20 cellular contexts compared by ENCODE assay signal in the genomic region with DNA sequence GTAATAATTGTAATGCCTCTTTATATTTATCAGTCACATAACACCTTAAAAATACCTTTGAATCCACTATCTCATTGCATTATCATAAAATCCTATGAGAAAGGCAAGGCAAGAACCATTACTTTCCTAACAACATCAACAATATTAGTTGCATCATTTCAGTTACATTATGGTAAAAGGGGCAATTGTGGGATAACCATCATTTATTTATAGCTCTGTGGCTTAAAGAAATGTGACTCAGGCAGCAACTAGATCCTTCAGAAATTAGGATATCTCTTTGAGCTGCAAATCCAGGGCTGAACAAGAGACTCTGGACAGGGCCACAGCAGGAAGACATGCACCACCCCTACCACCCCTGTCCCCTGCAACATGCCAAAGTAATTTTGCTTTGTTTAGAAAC. TPM values are rescaled to one million over a fixed set of nuclear protein-coding genes. Genes with fewer than 3 reads are reported as not detected.
A peak's percentile ranks its signal among the peaks of the same experiment; 100 is the strongest.
DNase-seq lines count a peak whose midpoint lies in the region; ATAC-seq and TF ChIP-seq lines count a peak whose summit lies in the region.
"Had no signal": no experiment of that assay in that cellular context is flagged by ENCODE, and none has a peak within 500 bp of the region (broad histone marks: within the 10 kb centered on the region; RNA-seq: fewer than 3 reads in every experiment).

No MANE protein-coding gene starts in this region.

- no peak overlapping the region for H3K4me2 ChIP-seq in SK-N-SH

- POLR2A ChIA-PET in SK-N-SH (lab: Yijun Ruan, JAX): no interaction called here

- H3K9me2 ChIP-seq in SK-N-SH: no peaks in the 10 kb centered on the region

- CTCF ChIA-PET in SK-N-SH (lab: Yijun Ruan, JAX): interaction anchor here (1.1 kb wide), 1 partner anchor 20 kb away, joined by 5 read pairs; no protein-coding TSS in a partner anchor

- H3K4me3 ChIP-seq in SK-N-SH (ENCODE audit: low read depth in 2 of 2, low read length in 1 of 2): no peak overlapping the region
- H3K4me3 ChIP-seq in fibroblast of pulmonary artery (replicated peaks; ENCODE audit: low read depth, low read length): no peak overlapping the region
- H3K4me3 ChIP-seq: gastrocnemius medialis, K562, right atrium auricular region had no signal

- H3K4me1 ChIP-seq in SK-N-SH (ENCODE audit: control insufficient read depth in 1 of 2, insufficient read depth in 2 of 2, low read depth in 1 of 2, low read length in 1 of 2): peaks cover 0 to 57% of the 10 kb centered on the region in 2 experiments; a peak in 2 of 4 replicates
- H3K4me1 ChIP-seq: gastrocnemius medialis had no signal

- TF ChIP-seq RAD21 in SK-N-SH (IDR thresholded peaks at IDR 0.05; ENCODE audit: low read length): no peak

- DNase-seq in SK-N-SH (no peak), RPMI7951 (ENCODE audit: low read depth) (peak; percentile 13), fibroblast of pulmonary artery (ENCODE audit: low read depth) (peak; percentile 29), medulla oblongata (ENCODE audit: extremely low spot score) (no peak), anterior cingulate cortex (lab: John Stamatoyannopoulos, UW) (no peak), Right ventricle myocardium superior (no peak)
- DNase-seq: 8988T; activated CD4-positive, alpha-beta T cell treated with anti-CD3 and anti-CD28 coated beads for 4 hours; activated CD8-positive, alpha-beta memory T cell treated with anti-CD3 and anti-CD28 coated beads, Interleukin-2, amount 10 ng/mL, durations not matched to agents 7 days and 5 days; C1 segment of cervical spinal cord; Calu3; cortex of kidney; gastrocnemius medialis; NCI-H1930; stimulated activated CD4-positive, alpha-beta T cell treated with anti-CD3 and anti-CD28 coated beads, Interleukin-15, amount 100 ng/mL, for 24 hours; substantia nigra had no signal

- no peaks in the 10 kb centered on the region for H4K20me1 ChIP-seq in SK-N-SH (ENCODE audit: insufficient read depth)

- peaks cover 91% of the 10 kb centered on the region for H3K79me2 ChIP-seq in SK-N-SH (ENCODE audit: insufficient read depth)

- intact Hi-C loops in Right ventricle myocardium superior (cut with DNase I): no loop called here

- no peak for TF ChIP-seq EP300 in SK-N-SH (IDR thresholded peaks at IDR 0.05; ENCODE audit: borderline replicate concordance in 1 of 2, low read depth in 1 of 2, low read length in 1 of 2)

- ATAC-seq in SK-N-SH treated with all-trans-retinoic acid at 6 μM for 48 hours (no peak), Right ventricle myocardium superior (ENCODE audit: poor library complexity) (no peak), GM19397 (IDR thresholded peaks at IDR 0.05; ENCODE audit: unreplicated experiment) (no peak)
- ATAC-seq: activated CD8-positive, alpha-beta memory T cell treated with anti-CD3 and anti-CD28 coated beads, Interleukin-2, amount 10 ng/mL, durations not matched to agents 7 days and 5 days; gastrocnemius medialis; K562 had no signal

- no peak overlapping the region for H3K9ac ChIP-seq in SK-N-SH

- no peaks in the 10 kb centered on the region for H3K36me3 ChIP-seq in SK-N-SH (replicated peaks in 1 of 2; ENCODE audit: control insufficient read depth in 1 of 2, insufficient read depth in 2 of 2, low read length in 1 of 2)
- H3K36me3 ChIP-seq: gastrocnemius medialis, right atrium auricular region had no signal

- no peaks in the 10 kb centered on the region for H3K27me3 ChIP-seq in SK-N-SH (ENCODE audit: insufficient read depth)
- H3K27me3 ChIP-seq: gastrocnemius medialis, right atrium auricular region had no signal

- H3K9me3 ChIP-seq in SK-N-SH: no peaks in the 10 kb centered on the region
- H3K9me3 ChIP-seq: gastrocnemius medialis, right atrium auricular region had no signal

- TF ChIP-seq CTCF in SK-N-SH (IDR thresholded peaks at IDR 0.05) (no peak), fibroblast of pulmonary artery (IDR thresholded peaks at IDR 0.05; ENCODE audit: low read length, missing control alignments) (no peak)

- no peak overlapping the region for H2AFZ ChIP-seq in SK-N-SH (ENCODE audit: low read depth)

- H3F3A ChIP-seq in SK-N-SH (replicated peaks; ENCODE audit: insufficient read depth): peaks cover 32% of the 10 kb centered on the region

- H3K27ac ChIP-seq in SK-N-SH (ENCODE audit: low read depth in 2 of 2, low read length in 1 of 2): peak overlapping the region in 1 of 2 experiments; percentile 73; a peak in 2 of 4 replicates
- H3K27ac ChIP-seq: gastrocnemius medialis, right atrium auricular region had no signal

TF ChIP-seq in SK-N-SH, 30 proteins besides CTCF, POLR2A, EP300 and RAD21 (continues in another document):
- no peak for TF ChIP-seq JUND (IDR thresholded peaks at IDR 0.05)
- TF ChIP-seq USF2 (IDR thresholded peaks at IDR 0.05; ENCODE audit: borderline replicate concordance, low read depth, low read length): no peak
- TF ChIP-seq TEAD4 (IDR thresholded peaks at IDR 0.05; ENCODE audit: borderline replicate concordance, insufficient read depth): no peak
- TF ChIP-seq NFIC (IDR thresholded peaks at IDR 0.05; ENCODE audit: borderline replicate concordance): no peak

TF ChIP-seq in SK-N-SH treated with all-trans-retinoic acid at 6 μM for 48 hours, 23 proteins besides CTCF, POLR2A, EP300 and RAD21:
- TF ChIP-seq TCF4 (CRISPR knock-in tag; IDR thresholded peaks at IDR 0.05; ENCODE audit: borderline replicate concordance): no peak
- TF ChIP-seq ZNF70 (CRISPR knock-in tag; IDR thresholded peaks at IDR 0.05): no peak
- no peak for TF ChIP-seq ESRRG (CRISPR knock-in tag; IDR thresholded peaks at IDR 0.05)
- TF ChIP-seq, protein P1, sequence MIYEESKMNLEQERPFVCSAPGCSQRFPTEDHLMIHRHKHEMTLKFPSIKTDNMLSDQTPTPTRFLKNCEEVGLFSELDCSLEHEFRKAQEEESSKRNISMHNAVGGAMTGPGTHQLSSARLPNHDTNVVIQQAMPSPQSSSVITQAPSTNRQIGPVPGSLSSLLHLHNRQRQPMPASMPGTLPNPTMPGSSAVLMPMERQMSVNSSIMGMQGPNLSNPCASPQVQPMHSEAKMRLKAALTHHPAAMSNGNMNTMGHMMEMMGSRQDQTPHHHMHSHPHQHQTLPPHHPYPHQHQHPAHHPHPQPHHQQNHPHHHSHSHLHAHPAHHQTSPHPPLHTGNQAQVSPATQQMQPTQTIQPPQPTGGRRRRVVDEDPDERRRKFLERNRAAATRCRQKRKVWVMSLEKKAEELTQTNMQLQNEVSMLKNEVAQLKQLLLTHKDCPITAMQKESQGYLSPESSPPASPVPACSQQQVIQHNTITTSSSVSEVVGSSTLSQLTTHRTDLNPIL (CRISPR knock-in tag; IDR thresholded peaks at IDR 0.05; ENCODE audit: low read depth): no peak
- TF ChIP-seq TOX (CRISPR knock-in tag; IDR thresholded peaks at IDR 0.05; ENCODE audit: borderline replicate concordance): no peak
- no peak for TF ChIP-seq SNAI2 (CRISPR knock-in tag; IDR thresholded peaks at IDR 0.05)
- TF ChIP-seq, protein P2, sequence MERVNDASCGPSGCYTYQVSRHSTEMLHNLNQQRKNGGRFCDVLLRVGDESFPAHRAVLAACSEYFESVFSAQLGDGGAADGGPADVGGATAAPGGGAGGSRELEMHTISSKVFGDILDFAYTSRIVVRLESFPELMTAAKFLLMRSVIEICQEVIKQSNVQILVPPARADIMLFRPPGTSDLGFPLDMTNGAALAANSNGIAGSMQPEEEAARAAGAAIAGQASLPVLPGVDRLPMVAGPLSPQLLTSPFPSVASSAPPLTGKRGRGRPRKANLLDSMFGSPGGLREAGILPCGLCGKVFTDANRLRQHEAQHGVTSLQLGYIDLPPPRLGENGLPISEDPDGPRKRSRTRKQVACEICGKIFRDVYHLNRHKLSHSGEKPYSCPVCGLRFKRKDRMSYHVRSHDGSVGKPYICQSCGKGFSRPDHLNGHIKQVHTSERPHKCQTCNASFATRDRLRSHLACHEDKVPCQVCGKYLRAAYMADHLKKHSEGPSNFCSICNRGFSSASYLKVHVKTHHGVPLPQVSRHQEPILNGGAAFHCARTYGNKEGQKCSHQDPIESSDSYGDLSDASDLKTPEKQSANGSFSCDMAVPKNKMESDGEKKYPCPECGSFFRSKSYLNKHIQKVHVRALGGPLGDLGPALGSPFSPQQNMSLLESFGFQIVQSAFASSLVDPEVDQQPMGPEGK (CRISPR knock-in tag; IDR thresholded peaks at IDR 0.05; ENCODE audit: borderline replicate concordance): no peak
- no peak for TF ChIP-seq ZNF565 (CRISPR knock-in tag; conservative IDR thresholded peaks at IDR 0.05; ENCODE audit: low read depth)
- no peak for TF ChIP-seq ZFP3 (CRISPR knock-in tag; IDR thresholded peaks at IDR 0.05)
- no peak for TF ChIP-seq ZC3H10 (CRISPR knock-in tag; IDR thresholded peaks at IDR 0.05)
TF ChIP-seq in SK-N-SH treated with all-trans-retinoic acid at 6 μM for 48 hours: peak in this region for 0.

RNA-seq across cellular contexts. Expression of gene EPS8, which starts 36.4 kb away (rescaled TPM):
- polyA plus RNA-seq in SK-N-SH (2012; rRNA removed): 18.6 and 19.8 TPM in 2 replicates
- polyA plus RNA-seq in SK-N-SH (2012; cell fraction: cytosol; rRNA removed): 16.0 and 20.7 TPM in 2 replicates
- 12.1 and 24.0 TPM in 2 replicates for polyA plus RNA-seq in SK-N-SH (2012; cell fraction: nucleus; rRNA removed)
- total RNA-seq in RPMI7951 (2014; rRNA removed; shearing (Covaris generic)): 34.4 and 38.4 TPM in 2 replicates
- total RNA-seq in Right ventricle myocardium superior: 17.5 TPM

Comparison
In these comparisons a context has a peak if more than half of its experiments do, and no peak if none do; other contexts are left out.
1. DNase-seq: peak in RPMI7951 (single experiment) and fibroblast of pulmonary artery (single experiment); none in SK-N-SH (single experiment), medulla oblongata (single experiment), anterior cingulate cortex (0 of 58) and Right ventricle myocardium superior (single experiment).